10 cellular contexts compared by ENCODE assay signal in the genomic region with DNA sequence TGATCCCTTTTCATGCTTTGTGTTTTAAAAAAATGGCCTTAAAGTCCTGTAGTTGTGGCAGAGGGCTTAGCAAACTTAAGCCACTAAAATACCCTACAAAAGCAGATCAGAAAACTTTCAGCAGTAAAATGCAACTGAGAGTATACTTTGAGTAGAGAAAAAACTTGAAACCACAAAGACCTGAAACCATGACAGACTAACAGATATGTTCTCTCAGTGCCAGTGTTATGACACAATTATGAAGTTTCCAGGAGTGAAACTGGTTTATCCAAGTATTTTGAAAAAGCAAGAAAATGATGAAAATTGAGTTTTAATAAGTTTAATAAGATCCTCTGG.
DNase-seq lines count a peak whose midpoint lies in the region; ATAC-seq and TF ChIP-seq lines count a peak whose summit lies in the region.
"Had no signal": no experiment of that assay in that cellular context is flagged by ENCODE, and none has a peak within 500 bp of the region (broad histone marks: within the 10 kb centered on the region; RNA-seq: fewer than 3 reads in every experiment).

No MANE protein-coding gene starts in this region.

- no peak for TF ChIP-seq CTCF in lower lobe of right lung (IDR thresholded peaks at IDR 0.05)

- H3K4me3 Mint-ChIP-seq in activated CD4-positive, alpha-beta T cell treated with anti-CD3 and anti-CD28 coated beads, Interleukin-2, amount 10 ng/mL, durations not matched to agents 24 days and 14 days, result no peak overlapping the region
- peak overlapping the region; percentile 10 for H3K4me3 Mint-ChIP-seq in stimulated activated effector memory CD8-positive, alpha-beta T cell treated with anti-CD3 and anti-CD28 coated beads, Interleukin-12 subunit alpha, Interleukin-12 subunit beta, amount 100 ng/mL, for 72 hours
- no peak overlapping the region for H3K4me3 Mint-ChIP-seq in immature natural killer cell

- peak overlapping the region; percentile 52 for H3K27ac Mint-ChIP-seq in activated CD4-positive, alpha-beta T cell treated with anti-CD3 and anti-CD28 coated beads, Interleukin-2, amount 10 ng/mL, durations not matched to agents 24 days and 14 days
- H3K27ac Mint-ChIP-seq in stimulated activated effector memory CD8-positive, alpha-beta T cell treated with anti-CD3 and anti-CD28 coated beads, Interleukin-12 subunit alpha, Interleukin-12 subunit beta, amount 100 ng/mL, for 72 hours, result no peak overlapping the region
- H3K27ac Mint-ChIP-seq in immature natural killer cell, result peak overlapping the region in 1 of 6 donors; percentile 25

- peak; percentile 89 for ATAC-seq in HG02678 (IDR thresholded peaks at IDR 0.05; ENCODE audit: unreplicated experiment)
- ATAC-seq in stimulated activated effector memory CD8-positive, alpha-beta T cell treated with anti-CD3 and anti-CD28 coated beads, Interleukin-12 subunit alpha, Interleukin-12 subunit beta, amount 100 ng/mL, for 72 hours, result peak; percentile 75
- no peak for ATAC-seq in lower lobe of right lung
- ATAC-seq: A549 had no signal

- peaks cover 8% of the 10 kb centered on the region for H3K27me3 Mint-ChIP-seq in activated CD4-positive, alpha-beta T cell treated with anti-CD3 and anti-CD28 coated beads, Interleukin-2, amount 10 ng/mL, durations not matched to agents 24 days and 14 days
- peaks cover 0 to 3% (median 2%) of the 10 kb centered on the region in 3 donors for H3K27me3 Mint-ChIP-seq in immature natural killer cell (ENCODE audit: low read depth in 3 of 3)

- H3K9me3 ChIP-seq in lower lobe of right lung, result no peaks in the 10 kb centered on the region
- H3K9me3 ChIP-seq: A549 had no signal

- no peaks in the 10 kb centered on the region for H3K36me3 ChIP-seq in lower lobe of right lung

- no peaks in the 10 kb centered on the region for H3K27me3 ChIP-seq in lower lobe of right lung (ENCODE audit: low read depth)

- no peak for DNase-seq in activated CD4-positive, alpha-beta T cell treated with anti-CD3 and anti-CD28 coated beads, Interleukin-2, amount 10 ng/mL, durations not matched to agents 24 days and 14 days
- no peak for DNase-seq in activated CD4-positive, alpha-beta T cell treated with anti-CD3 and anti-CD28 coated beads for 4 hours
- DNase-seq in MV-4-11 (lab: John Stamatoyannopoulos, UW), result peak; percentile 61
- no peak for DNase-seq in stimulated activated effector memory CD8-positive, alpha-beta T cell treated with anti-CD3 and anti-CD28 coated beads, Interleukin-12 subunit alpha, Interleukin-12 subunit beta, amount 100 ng/mL, for 72 hours (ENCODE audit: low spot score in 2 of 2)
- no peak for DNase-seq in immature natural killer cell
- DNase-seq in lower lobe of right lung, result no peak
- no peak for DNase-seq in KG1 (lab: John Stamatoyannopoulos, UW)
- DNase-seq: stimulated activated CD4-positive, alpha-beta T cell treated with anti-CD3 and anti-CD28 coated beads, Interleukin-2, amount 100 ng/mL, for 24 hours had no signal

- H3K9me3 Mint-ChIP-seq in activated CD4-positive, alpha-beta T cell treated with anti-CD3 and anti-CD28 coated beads, Interleukin-2, amount 10 ng/mL, durations not matched to agents 24 days and 14 days, result no peaks in the 10 kb centered on the region
- no peaks in the 10 kb centered on the region for H3K9me3 Mint-ChIP-seq in stimulated activated effector memory CD8-positive, alpha-beta T cell treated with anti-CD3 and anti-CD28 coated beads, Interleukin-12 subunit alpha, Interleukin-12 subunit beta, amount 100 ng/mL, for 72 hours
- no peaks in the 10 kb centered on the region for H3K9me3 Mint-ChIP-seq in immature natural killer cell

- intact Hi-C loops in activated CD4-positive, alpha-beta T cell treated with anti-CD3 and anti-CD28 coated beads, Interleukin-2, amount 10 ng/mL, durations not matched to agents 24 days and 14 days (cut with micrococcal nuclease), result loop anchor here (1.0 to 5.0 kb wide), 3 partner anchors 36 to 79 kb away; no protein-coding TSS in a partner anchor
- intact Hi-C loops in lower lobe of right lung (cut with DNase I), result no loop called here

- peaks cover 38% of the 10 kb centered on the region for H3K4me1 ChIP-seq in lower lobe of right lung

- H3K27ac ChIP-seq in lower lobe of right lung, result no peak overlapping the region
- H3K27ac ChIP-seq: A549 had no signal

- no peaks in the 10 kb centered on the region for H3K36me3 Mint-ChIP-seq in activated CD4-positive, alpha-beta T cell treated with anti-CD3 and anti-CD28 coated beads, Interleukin-2, amount 10 ng/mL, durations not matched to agents 24 days and 14 days (ENCODE audit: low read depth)
- no peaks in the 10 kb centered on the region for H3K36me3 Mint-ChIP-seq in stimulated activated effector memory CD8-positive, alpha-beta T cell treated with anti-CD3 and anti-CD28 coated beads, Interleukin-12 subunit alpha, Interleukin-12 subunit beta, amount 100 ng/mL, for 72 hours
- no peaks in the 10 kb centered on the region for H3K36me3 Mint-ChIP-seq in immature natural killer cell

- H3K4me1 Mint-ChIP-seq in activated CD4-positive, alpha-beta T cell treated with anti-CD3 and anti-CD28 coated beads, Interleukin-2, amount 10 ng/mL, durations not matched to agents 24 days and 14 days, result peaks cover 57% of the 10 kb centered on the region
- H3K4me1 Mint-ChIP-seq in stimulated activated effector memory CD8-positive, alpha-beta T cell treated with anti-CD3 and anti-CD28 coated beads, Interleukin-12 subunit alpha, Interleukin-12 subunit beta, amount 100 ng/mL, for 72 hours, result peaks cover 36% of the 10 kb centered on the region
- H3K4me1 Mint-ChIP-seq in immature natural killer cell, result peaks cover 3 to 11% of the 10 kb centered on the region in 2 donors

- no peak overlapping the region for H3K4me3 ChIP-seq in lower lobe of right lung
- H3K4me3 ChIP-seq: A549 had no signal

Comparison
In these comparisons a context has a peak if more than half of its experiments do, and no peak if none do; other contexts are left out.
1. ATAC-seq: peak in HG02678 (single experiment) and stimulated activated effector memory CD8-positive, alpha-beta T cell treated with anti-CD3 and anti-CD28 coated beads, Interleukin-12 subunit alpha, Interleukin-12 subunit beta, amount 100 ng/mL, for 72 hours (single experiment); none in lower lobe of right lung (0 of 2).